In genomic region chr12:95942106-95942531, GRCh38 we compare ENCODE assay signal across 8 cellular contexts. TPM values are rescaled to one million over a fixed set of nuclear protein-coding genes. Genes with fewer than 3 reads are reported as not detected.
A peak's percentile ranks its signal among the peaks of the same experiment; 100 is the strongest.
DNase-seq lines count a peak whose midpoint lies in the region; ATAC-seq and TF ChIP-seq lines count a peak whose summit lies in the region.

No MANE protein-coding gene starts in this region.

- H3K4me3 ChIP-seq in AG09309 (ENCODE audit: control insufficient read depth, low read depth, low read length) (peak overlapping the region; percentile 65), iPS DF 6.9 (ENCODE audit: low read length) (peak overlapping the region; percentile 49; the same call in 1 of the 2 replicates)

- no peak overlapping the region for H3K27ac ChIP-seq in iPS DF 6.9 (ENCODE audit: low read length)

- H3K9me3 Mint-ChIP-seq in activated CD8-positive, alpha-beta T cell treated with anti-CD3 and anti-CD28 coated beads, Interleukin-2, amount 10 ng/mL, durations not matched to agents 7 days and 5 days (ENCODE audit: insufficient read depth), result no peaks in the 10 kb centered on the region
- H3K9me3 Mint-ChIP-seq in stimulated activated memory B cell treated with anti-CD40 and anti-IgM and Interleukin-4, amounts not matched to agents 10 μg/mL and 1 μg/mL and 100 μg/mL, for 72 hours, result no peaks in the 10 kb centered on the region

- H3K27me3 Mint-ChIP-seq in activated CD8-positive, alpha-beta T cell treated with anti-CD3 and anti-CD28 coated beads, Interleukin-2, amount 10 ng/mL, durations not matched to agents 7 days and 5 days (ENCODE audit: low read depth), result peaks cover 13% of the 10 kb centered on the region
- H3K27me3 Mint-ChIP-seq in stimulated activated memory B cell treated with anti-CD40 and anti-IgM and Interleukin-4, amounts not matched to agents 10 μg/mL and 1 μg/mL and 100 μg/mL, for 72 hours, result no peaks in the 10 kb centered on the region

- peak overlapping the region; percentile 84 for H3K27ac Mint-ChIP-seq in activated CD8-positive, alpha-beta T cell treated with anti-CD3 and anti-CD28 coated beads, Interleukin-2, amount 10 ng/mL, durations not matched to agents 7 days and 5 days
- peak overlapping the region; percentile 90 for H3K27ac Mint-ChIP-seq in stimulated activated memory B cell treated with anti-CD40 and anti-IgM and Interleukin-4, amounts not matched to agents 10 μg/mL and 1 μg/mL and 100 μg/mL, for 72 hours

- no peaks in the 10 kb centered on the region for H3K9me3 ChIP-seq in iPS DF 6.9 (ENCODE audit: control insufficient read depth, insufficient read depth, low read length)

- H3K27me3 ChIP-seq in iPS DF 6.9 (ENCODE audit: control insufficient read depth, insufficient read depth, low read length), result peaks cover 2% of the 10 kb centered on the region; the same call in 1 of the 2 replicates

- TF ChIP-seq CTCF in AG09309 (IDR thresholded peaks at IDR 0.05; ENCODE audit: control insufficient read depth, insufficient read depth, low read depth, low read length, missing control alignments), result no peak

- DNase-seq in AG09309 (ENCODE audit: low read depth), result no peak
- DNase-seq in activated CD8-positive, alpha-beta T cell treated with anti-CD3 and anti-CD28 coated beads, Interleukin-2, amount 10 ng/mL, durations not matched to agents 7 days and 5 days, result no peak
- no peak for DNase-seq in iPS DF 6.9 (ENCODE audit: low read depth, low spot score)
- no peak for DNase-seq in activated effector memory CD4-positive, alpha-beta T cell treated with anti-CD3 and anti-CD28 coated beads, Interleukin-2, amount 50 U/mL, for 16 hours
- no peak for DNase-seq in ecto neural progenitor cell (ENCODE audit: low spot score)
- DNase-seq in foreskin melanocyte, result no peak

- peaks cover 10% of the 10 kb centered on the region for H3K4me1 Mint-ChIP-seq in activated CD8-positive, alpha-beta T cell treated with anti-CD3 and anti-CD28 coated beads, Interleukin-2, amount 10 ng/mL, durations not matched to agents 7 days and 5 days (ENCODE audit: low read depth)
- peaks cover 11% of the 10 kb centered on the region for H3K4me1 Mint-ChIP-seq in stimulated activated memory B cell treated with anti-CD40 and anti-IgM and Interleukin-4, amounts not matched to agents 10 μg/mL and 1 μg/mL and 100 μg/mL, for 72 hours

- H3K4me1 ChIP-seq in iPS DF 6.9 (ENCODE audit: control insufficient read depth, insufficient read depth, low read length), result no peaks in the 10 kb centered on the region

- no peaks in the 10 kb centered on the region for H3K36me3 Mint-ChIP-seq in activated CD8-positive, alpha-beta T cell treated with anti-CD3 and anti-CD28 coated beads, Interleukin-2, amount 10 ng/mL, durations not matched to agents 7 days and 5 days (ENCODE audit: low read depth)
- no peaks in the 10 kb centered on the region for H3K36me3 Mint-ChIP-seq in stimulated activated memory B cell treated with anti-CD40 and anti-IgM and Interleukin-4, amounts not matched to agents 10 μg/mL and 1 μg/mL and 100 μg/mL, for 72 hours

- H3K36me3 ChIP-seq in iPS DF 6.9 (ENCODE audit: control insufficient read depth, insufficient read depth, low read length), result no peaks in the 10 kb centered on the region

- POLR2A ChIA-PET in activated CD8-positive, alpha-beta T cell treated with anti-CD3 and anti-CD28 coated beads, Interleukin-2, amount 10 ng/mL, durations not matched to agents 7 days and 5 days (lab: Charles Lee), result interaction anchor here (1.5 to 1.8 kb wide), 2 partner anchors 13 to 459 kb away, joined by 6 to 10 read pairs; partner anchors contain the start of gene CDK17

- H3K4me3 Mint-ChIP-seq in activated CD8-positive, alpha-beta T cell treated with anti-CD3 and anti-CD28 coated beads, Interleukin-2, amount 10 ng/mL, durations not matched to agents 7 days and 5 days, result peak overlapping the region; percentile 84
- peak overlapping the region; percentile 94 for H3K4me3 Mint-ChIP-seq in stimulated activated memory B cell treated with anti-CD40 and anti-IgM and Interleukin-4, amounts not matched to agents 10 μg/mL and 1 μg/mL and 100 μg/mL, for 72 hours

- ATAC-seq in GM21447 (IDR thresholded peaks at IDR 0.05; ENCODE audit: unreplicated experiment), result peak; percentile 1
- no peak for ATAC-seq in activated CD8-positive, alpha-beta T cell treated with anti-CD3 and anti-CD28 coated beads, Interleukin-2, amount 10 ng/mL, durations not matched to agents 7 days and 5 days
- ATAC-seq in stimulated activated memory B cell treated with anti-CD40 and anti-IgM and Interleukin-4, amounts not matched to agents 10 μg/mL and 1 μg/mL and 100 μg/mL, for 72 hours, result peak; percentile 1

- WGBS in iPS DF 6.9 (ENCODE audit: insufficient coverage, insufficient read length), result no CpG with 5 or more reads among the region's 14 CpGs

- CTCF ChIA-PET in activated CD8-positive, alpha-beta T cell treated with anti-CD3 and anti-CD28 coated beads, Interleukin-2, amount 10 ng/mL, durations not matched to agents 7 days and 5 days (lab: Charles Lee), result interaction anchor here (0.7 to 4.6 kb wide), 5 partner anchors 13 to 273 kb away, joined by 3 to 32 read pairs (median 16); no protein-coding TSS in a partner anchor

RNA-seq across cellular contexts. Expression of gene CCDC38, which starts 0.3 kb away (rescaled TPM):
- total RNA-seq in activated CD8-positive, alpha-beta T cell treated with anti-CD3 and anti-CD28 coated beads, Interleukin-2, amount 10 ng/mL, durations not matched to agents 7 days and 5 days, result not detected

RNA-seq across cellular contexts. Expression of gene AMDHD1, which starts 1.0 kb away (rescaled TPM):
- 1 to 10 TPM; 1.3 to 1.6 TPM for total RNA-seq in activated CD8-positive, alpha-beta T cell treated with anti-CD3 and anti-CD28 coated beads, Interleukin-2, amount 10 ng/mL, durations not matched to agents 7 days and 5 days

RNA-seq across cellular contexts. Expression of gene HAL, which starts 54.0 kb away (rescaled TPM):
- under 1 TPM; 0.63 to 0.74 TPM for total RNA-seq in activated CD8-positive, alpha-beta T cell treated with anti-CD3 and anti-CD28 coated beads, Interleukin-2, amount 10 ng/mL, durations not matched to agents 7 days and 5 days
